8 cellular contexts compared by ENCODE assay signal in genomic region chr17:77568540-77568939, GRCh38.
"Had no signal": no experiment of that assay in that cellular context is flagged by ENCODE, and none has a peak within 500 bp of the region (broad histone marks: within the 10 kb centered on the region; RNA-seq: fewer than 3 reads in every experiment).

No MANE protein-coding gene starts in this region.

- H3K36me3 ChIP-seq: HAP-1 had no signal

- H3K9ac ChIP-seq: GM23248 had no signal

- DNase-seq: GM23248, GOT3, H7, IMR-90, KBM-7 had no signal

- H2AFZ ChIP-seq: GM23248 had no signal

- H3K9me3 ChIP-seq: HAP-1 had no signal

- H3K4me3 ChIP-seq: GM23248, HAP-1 had no signal

- ATAC-seq: HCT116 had no signal

- FAIRE-seq: HTR-8/SVneo had no signal

- H3K27ac ChIP-seq: GM23248 had no signal
